ENCODE assay signal across 9 cellular contexts in the genomic region with DNA sequence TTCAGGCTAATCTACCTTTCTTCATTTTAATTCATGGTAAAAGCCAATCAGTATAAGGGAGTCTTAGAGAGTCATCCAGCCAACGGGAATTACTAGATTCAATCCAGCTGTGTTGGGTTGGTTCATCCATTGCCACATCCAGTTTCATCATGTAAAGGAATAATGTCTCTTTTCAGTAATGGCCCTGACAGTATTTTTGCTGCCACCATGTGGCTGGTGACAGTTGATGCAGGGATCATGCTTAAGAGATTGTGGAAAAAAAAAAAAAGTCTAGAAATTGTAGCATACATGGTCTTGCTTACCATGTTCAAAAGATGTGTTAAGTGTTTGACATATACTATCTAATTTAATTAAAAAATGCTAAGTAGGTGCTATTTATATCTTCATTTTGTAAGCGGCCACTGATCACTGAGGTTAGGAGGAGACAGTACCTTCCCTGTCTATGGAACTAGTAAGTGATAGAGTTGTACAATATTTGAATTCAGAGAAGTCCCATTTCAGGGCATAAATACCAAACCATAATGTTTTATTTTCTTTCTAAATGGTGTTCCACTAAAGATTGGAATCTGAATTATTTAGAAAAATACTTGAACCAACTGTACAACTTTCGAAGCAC.
DNase-seq lines count a peak whose midpoint lies in the region; ATAC-seq and TF ChIP-seq lines count a peak whose summit lies in the region.
"Had no signal": no experiment of that assay in that cellular context is flagged by ENCODE, and none has a peak within 500 bp of the region (broad histone marks: within the 10 kb centered on the region; RNA-seq: fewer than 3 reads in every experiment).

No MANE protein-coding gene starts in this region.

- H3K4me1 ChIP-seq in Peyer's patch: no peaks in the 10 kb centered on the region

- H3K27ac ChIP-seq in Peyer's patch: no peak overlapping the region

- peak; percentile 17 to 69 (median 47) for TF ChIP-seq CTCF in Peyer's patch (IDR thresholded peaks at IDR 0.05)

- no peaks in the 10 kb centered on the region for H3K27me3 ChIP-seq in Peyer's patch

- H3K9me3 ChIP-seq in Peyer's patch: no peaks in the 10 kb centered on the region

- ATAC-seq in GM19468 (IDR thresholded peaks at IDR 0.05; ENCODE audit: extremely low read depth, unreplicated experiment) (peak; percentile 58), HG03565 (IDR thresholded peaks at IDR 0.05; ENCODE audit: unreplicated experiment) (peak; percentile 89), esophagus mucosa (peak; percentile 74)

- H3K4me3 ChIP-seq in Peyer's patch: no peak overlapping the region

- no peaks in the 10 kb centered on the region for H3K36me3 ChIP-seq in Peyer's patch

- DNase-seq in ELF-1 (ENCODE audit: low read depth, low spot score): peak; percentile 4
- peak in 1 of 3 donors; percentile 51 for DNase-seq in Peyer's patch
- DNase-seq in putamen (ENCODE audit: low spot score): peak; percentile 22
- DNase-seq in OCI-M2 (lab: John Stamatoyannopoulos, UW; ENCODE audit: unreplicated experiment): no peak
- DNase-seq in NCI-H128 (lab: John Stamatoyannopoulos, UW; ENCODE audit: unreplicated experiment): no peak
- DNase-seq: activated naive CD8-positive, alpha-beta T cell treated with anti-CD3 and anti-CD28 coated beads, Interleukin-2, amount 10 ng/mL, durations not matched to agents 7 days and 5 days had no signal

- no peak for TF ChIP-seq POLR2A in Peyer's patch (IDR thresholded peaks at IDR 0.05)

Comparison
In these comparisons a context has a peak if more than half of its experiments do, and no peak if none do; other contexts are left out.
1. DNase-seq: peak in ELF-1 (single experiment) and putamen (single experiment); none in OCI-M2 (single experiment) and NCI-H128 (single experiment).
2. Peak in every context shown above with its lines, with median percentiles within 50 percentile points of each other: ATAC-seq.